ENCODE assay signal across 24 cellular contexts in the genomic region with DNA sequence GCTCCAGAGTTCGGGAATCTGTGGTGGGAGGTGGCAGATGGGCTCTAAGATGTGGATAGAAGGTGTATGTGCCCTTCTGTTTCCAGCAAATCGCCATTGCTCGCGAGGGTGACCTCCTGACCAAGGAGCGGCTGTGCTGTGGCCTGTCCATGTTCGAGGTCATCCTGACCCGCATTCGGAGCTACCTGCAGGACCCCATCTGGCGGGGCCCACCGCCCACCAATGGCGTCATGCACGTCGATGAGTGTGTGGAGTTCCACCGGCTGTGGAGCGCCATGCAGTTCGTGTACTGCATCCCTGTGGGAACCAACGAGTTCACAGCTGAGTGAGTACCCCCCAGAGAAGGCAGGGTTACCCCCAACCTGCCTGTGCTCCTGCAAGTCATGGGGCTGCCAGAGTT.
DNase-seq lines count a peak whose midpoint lies in the region; ATAC-seq, FAIRE-seq and TF ChIP-seq lines count a peak whose summit lies in the region.
"Had no signal": no experiment of that assay in that cellular context is flagged by ENCODE, and none has a peak within 500 bp of the region (broad histone marks: within the 10 kb centered on the region; RNA-seq: fewer than 3 reads in every experiment).

No MANE protein-coding gene starts in this region.

- FAIRE-seq in kidney (lab: Jason Lieb, UNC) = no peak
- FAIRE-seq: H54, HTR-8/SVneo had no signal

- H3K9me3 Mint-ChIP-seq in activated CD4-positive, alpha-beta T cell treated with anti-CD3 and anti-CD28 coated beads for 36 hours (ENCODE audit: low read depth) = no peaks in the 10 kb centered on the region
- no peaks in the 10 kb centered on the region for H3K9me3 Mint-ChIP-seq in stimulated activated effector memory CD8-positive, alpha-beta T cell treated with anti-CD3 and anti-CD28 coated beads, Interleukin-12 subunit alpha, Interleukin-12 subunit beta, amount 100 ng/mL, for 72 hours
- H3K9me3 Mint-ChIP-seq: T-helper 1 cell treated with Interleukin-12 subunit alpha and Interleukin-12 subunit beta and Interleukin-4 antibody, amounts not matched to agents 30 μg/mL and 1 μg/mL, for 36 hours; type B pancreatic cell had no signal

- peaks cover 24% of the 10 kb centered on the region for H3K4me1 Mint-ChIP-seq in activated CD4-positive, alpha-beta T cell treated with anti-CD3 and anti-CD28 coated beads for 36 hours
- peaks cover 48% of the 10 kb centered on the region for H3K4me1 Mint-ChIP-seq in stimulated activated effector memory CD8-positive, alpha-beta T cell treated with anti-CD3 and anti-CD28 coated beads, Interleukin-12 subunit alpha, Interleukin-12 subunit beta, amount 100 ng/mL, for 72 hours

- H3K27ac ChIP-seq in RWPE2 (ENCODE audit: poor library complexity, severe bottlenecking) = peak overlapping the region; percentile 74
- H3K27ac ChIP-seq in kidney (ENCODE audit: low read depth in 2 of 2, low read length in 2 of 2) = no peak overlapping the region
- no peak overlapping the region for H3K27ac ChIP-seq in breast epithelium

- ATAC-seq in activated CD4-positive, alpha-beta T cell treated with anti-CD3 and anti-CD28 coated beads for 36 hours = no peak
- no peak for ATAC-seq in RWPE2 (ENCODE audit: low read depth)
- no peak for ATAC-seq in stimulated activated effector memory CD8-positive, alpha-beta T cell treated with anti-CD3 and anti-CD28 coated beads, Interleukin-12 subunit alpha, Interleukin-12 subunit beta, amount 100 ng/mL, for 72 hours
- ATAC-seq in left lobe of liver = no peak
- ATAC-seq: gastroesophageal sphincter, left ventricle myocardium superior, Panc1 had no signal

- H3K9ac ChIP-seq in kidney (ENCODE audit: low read length in 2 of 2) = no peak overlapping the region

- peak overlapping the region; percentile 96 for H3K27ac Mint-ChIP-seq in activated CD4-positive, alpha-beta T cell treated with anti-CD3 and anti-CD28 coated beads for 36 hours
- peak overlapping the region; percentile 98 for H3K27ac Mint-ChIP-seq in stimulated activated effector memory CD8-positive, alpha-beta T cell treated with anti-CD3 and anti-CD28 coated beads, Interleukin-12 subunit alpha, Interleukin-12 subunit beta, amount 100 ng/mL, for 72 hours
- H3K27ac Mint-ChIP-seq: type B pancreatic cell had no signal

- H3K27me3 Mint-ChIP-seq in activated CD4-positive, alpha-beta T cell treated with anti-CD3 and anti-CD28 coated beads for 36 hours = no peaks in the 10 kb centered on the region
- H3K27me3 Mint-ChIP-seq: B cell, type B pancreatic cell had no signal

- H3K27me3 ChIP-seq in RWPE2 (ENCODE audit: insufficient read depth, poor library complexity, severe bottlenecking) (no peaks in the 10 kb centered on the region), breast epithelium (no peaks in the 10 kb centered on the region)
- H3K27me3 ChIP-seq: gastroesophageal sphincter, SJSA1 had no signal

- H3K4me3 ChIP-seq in RWPE2 (ENCODE audit: severe bottlenecking) (no peak overlapping the region), kidney (ENCODE audit: low read length in 2 of 2) (no peak overlapping the region), breast epithelium (no peak overlapping the region)
- H3K4me3 ChIP-seq: gastroesophageal sphincter, SJSA1 had no signal

- H3K36me3 ChIP-seq in RWPE2 (ENCODE audit: low read depth) (no peaks in the 10 kb centered on the region), kidney (ENCODE audit: control insufficient read depth in 1 of 2, insufficient read depth in 2 of 2, low read length in 2 of 2) (peaks cover 25 to 46% of the 10 kb centered on the region in 2 donors), breast epithelium (no peaks in the 10 kb centered on the region)
- H3K36me3 ChIP-seq: SJSA1 had no signal

- no peak for DNase-seq in activated CD4-positive, alpha-beta T cell treated with anti-CD3 and anti-CD28 coated beads for 36 hours
- DNase-seq in activated CD4-positive, alpha-beta T cell treated with anti-CD3 and anti-CD28 coated beads, Interleukin-2, amount 50 U/mL, for 1 hour = no peak
- DNase-seq in RWPE2 (ENCODE audit: low spot score) (no peak), kidney (peak; percentile 58), breast epithelium (ENCODE audit: low spot score in 2 of 2) (no peak), NCI-H1417 (lab: John Stamatoyannopoulos, UW) (no peak), left lobe of liver (ENCODE audit: low spot score) (no peak)
- peak in 1 of 2 donors; percentile 47 for DNase-seq in stimulated activated effector memory CD8-positive, alpha-beta T cell treated with anti-CD3 and anti-CD28 coated beads, Interleukin-12 subunit alpha, Interleukin-12 subunit beta, amount 100 ng/mL, for 72 hours (ENCODE audit: low spot score in 2 of 2)
- DNase-seq: activated effector memory CD4-positive, alpha-beta T cell treated with anti-CD3 and anti-CD28 coated beads, Interleukin-2, amount 50 U/mL, for 16 hours; Caco-2; hypothalamus; left ventricle myocardium superior; NCI-H1694; NCI-H2171; NCI-H510A treated with DMSO at 0.1 percent for 48 hours; NK-92 treated with Interleukin-12 subunit alpha and Interleukin-12 subunit beta, amount 100 ng/mL, for 24 hours had no signal

- POLR2A ChIA-PET in activated CD4-positive, alpha-beta T cell treated with anti-CD3 and anti-CD28 coated beads for 36 hours (lab: Charles Lee) = no interaction called here

- TF ChIP-seq CTCF in RWPE2 (IDR thresholded peaks at IDR 0.05; ENCODE audit: poor library complexity, severe bottlenecking) (no peak), kidney (IDR thresholded peaks at IDR 0.05; ENCODE audit: borderline replicate concordance, extremely low read depth, insufficient read depth) (no peak), breast epithelium (IDR thresholded peaks at IDR 0.05) (no peak)

- TF ChIP-seq POLR2A in breast epithelium (IDR thresholded peaks at IDR 0.05) = no peak

- CTCF ChIA-PET in activated CD4-positive, alpha-beta T cell treated with anti-CD3 and anti-CD28 coated beads for 36 hours (lab: Charles Lee) = interaction anchor here (1.1 to 2.2 kb wide), 6 partner anchors 17 to 354 kb away, joined by 3 to 9 read pairs (median 7); partner anchors contain the start of gene LSM11

- peaks cover 70% of the 10 kb centered on the region for H3K36me3 Mint-ChIP-seq in activated CD4-positive, alpha-beta T cell treated with anti-CD3 and anti-CD28 coated beads for 36 hours (ENCODE audit: low read depth)
- peaks cover 97% of the 10 kb centered on the region for H3K36me3 Mint-ChIP-seq in stimulated activated effector memory CD8-positive, alpha-beta T cell treated with anti-CD3 and anti-CD28 coated beads, Interleukin-12 subunit alpha, Interleukin-12 subunit beta, amount 100 ng/mL, for 72 hours

- peaks cover 47% of the 10 kb centered on the region for H3K4me1 ChIP-seq in RWPE2 (ENCODE audit: insufficient read depth, poor library complexity, severe bottlenecking)
- H3K4me1 ChIP-seq in kidney (ENCODE audit: control insufficient read depth in 1 of 2, insufficient read depth in 1 of 2, low read depth in 1 of 2, low read length in 2 of 2) = no peaks in the 10 kb centered on the region
- peaks cover 0 to 2% of the 10 kb centered on the region in 2 donors for H3K4me1 ChIP-seq in breast epithelium

- H3K4me3 Mint-ChIP-seq in activated CD4-positive, alpha-beta T cell treated with anti-CD3 and anti-CD28 coated beads for 36 hours = no peak overlapping the region
- peak overlapping the region; percentile 65 for H3K4me3 Mint-ChIP-seq in stimulated activated effector memory CD8-positive, alpha-beta T cell treated with anti-CD3 and anti-CD28 coated beads, Interleukin-12 subunit alpha, Interleukin-12 subunit beta, amount 100 ng/mL, for 72 hours
- H3K4me3 Mint-ChIP-seq: B cell; T-helper 1 cell treated with Interleukin-12 subunit alpha and Interleukin-12 subunit beta and Interleukin-4 antibody, amounts not matched to agents 30 μg/mL and 1 μg/mL, for 36 hours; type B pancreatic cell had no signal

- H3K9me3 ChIP-seq in RWPE2 (ENCODE audit: severe bottlenecking) = no peaks in the 10 kb centered on the region
- H3K9me3 ChIP-seq in kidney (ENCODE audit: control insufficient read depth in 1 of 2, low read length in 2 of 2) = no peaks in the 10 kb centered on the region
- no peaks in the 10 kb centered on the region for H3K9me3 ChIP-seq in breast epithelium
- H3K9me3 ChIP-seq: Caco-2, gastroesophageal sphincter, SJSA1 had no signal

- intact Hi-C loops in activated CD4-positive, alpha-beta T cell treated with anti-CD3 and anti-CD28 coated beads for 36 hours (cut with DNase I, micrococcal nuclease) = no loop called here
- intact Hi-C loops in kidney (cut with DNase I) = no loop called here
- intact Hi-C loops in breast epithelium (cut with DNase I; ENCODE audit: low total_unique reads) = no loop called here
